8 cellular contexts compared by ENCODE assay signal in the genomic region with DNA sequence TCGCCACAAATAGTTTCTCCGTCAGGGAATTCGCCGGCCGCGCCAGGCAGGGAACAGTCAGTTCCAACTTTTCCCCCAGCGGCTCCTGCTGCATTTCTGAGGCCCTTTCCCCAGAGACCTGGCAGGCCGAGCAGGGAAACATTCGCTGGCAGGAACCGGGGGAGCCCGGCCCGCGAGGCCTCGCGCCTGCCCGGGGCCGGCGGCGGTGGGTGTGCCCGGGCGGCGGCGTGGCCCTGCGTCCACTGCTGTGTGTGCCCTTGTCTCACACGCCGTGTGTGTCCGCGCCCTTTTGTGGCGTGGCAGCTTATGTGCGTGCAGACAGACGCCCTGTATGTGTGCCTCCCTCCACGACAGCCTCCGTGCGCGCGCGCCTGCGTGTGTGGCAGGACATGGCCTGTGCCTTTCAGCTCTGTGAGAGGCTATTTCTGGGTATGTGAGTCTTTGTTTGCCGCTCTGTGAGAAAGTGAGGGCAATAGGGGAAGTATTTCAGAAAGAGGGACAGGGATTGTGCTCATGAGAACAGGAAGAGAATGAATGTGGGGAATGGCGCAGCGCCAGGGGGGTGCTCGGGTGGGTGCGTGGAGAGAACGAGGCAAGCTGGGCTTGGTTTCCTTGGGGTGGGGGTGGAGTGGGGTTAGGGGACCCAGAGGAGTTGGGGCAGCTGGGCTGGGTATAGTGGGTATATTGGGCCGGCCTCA. TPM values are rescaled to one million over a fixed set of nuclear protein-coding genes. Genes with fewer than 3 reads are reported as not detected.
A peak's percentile ranks its signal among the peaks of the same experiment; 100 is the strongest.
DNase-seq lines count a peak whose midpoint lies in the region; ATAC-seq and TF ChIP-seq lines count a peak whose summit lies in the region.

No MANE protein-coding gene starts in this region.

- no peaks in the 10 kb centered on the region for H3K36me3 ChIP-seq in ES-I3 (ENCODE audit: insufficient read depth, low read length)
- no peaks in the 10 kb centered on the region for H3K36me3 ChIP-seq in left ventricle myocardium inferior
- H3K36me3 ChIP-seq in parathyroid adenoma (ENCODE audit: control insufficient read depth, insufficient read depth, low read length), result no peaks in the 10 kb centered on the region

- H3K79me2 ChIP-seq in parathyroid adenoma, result no peaks in the 10 kb centered on the region

- ATAC-seq in GM19452 (IDR thresholded peaks at IDR 0.05; ENCODE audit: unreplicated experiment), result no peak

- H3K9me3 ChIP-seq in ES-I3 (ENCODE audit: control insufficient read depth, insufficient read depth, low read length) (no peaks in the 10 kb centered on the region; the same call in 1 of the 2 replicates), left ventricle myocardium inferior (replicated peaks) (no peaks in the 10 kb centered on the region), parathyroid adenoma (ENCODE audit: control insufficient read depth, low read length) (no peaks in the 10 kb centered on the region)

- H3K9ac ChIP-seq in ES-I3 (ENCODE audit: low read depth, low read length) (peak overlapping the region; percentile 56; the same call in 1 of the 2 replicates), parathyroid adenoma (no peak overlapping the region)

- peak overlapping the region; percentile 99 for H3K27ac ChIP-seq in left ventricle myocardium inferior (replicated peaks)
- H3K27ac ChIP-seq in parathyroid adenoma, result peak overlapping the region; percentile 89

- H3K4me1 ChIP-seq in ES-I3 (ENCODE audit: insufficient read depth, low read length), result peaks cover 13% of the 10 kb centered on the region
- H3K4me1 ChIP-seq in left ventricle myocardium inferior, result peaks cover 93% of the 10 kb centered on the region
- peaks cover 35% of the 10 kb centered on the region for H3K4me1 ChIP-seq in parathyroid adenoma

- peaks cover 34% of the 10 kb centered on the region for H3K27me3 ChIP-seq in left ventricle myocardium inferior (ENCODE audit: low read depth)
- H3K27me3 ChIP-seq in parathyroid adenoma (ENCODE audit: control insufficient read depth, insufficient read depth, low read length), result no peaks in the 10 kb centered on the region

- H3K4me3 ChIP-seq in left ventricle myocardium inferior (peak overlapping the region; percentile 84), parathyroid adenoma (ENCODE audit: low read depth, low read length) (peak overlapping the region; percentile 74)

- TF ChIP-seq CTCF in left ventricle myocardium inferior (IDR thresholded peaks at IDR 0.05; ENCODE audit: borderline replicate concordance) (no peak), parathyroid adenoma (IDR thresholded peaks at IDR 0.05) (no peak)

- H3K4me2 ChIP-seq in parathyroid adenoma (ENCODE audit: low read length), result peak overlapping the region; percentile 95

- DNase-seq in NCI-H460 (ENCODE audit: extremely low read depth, low read depth) (peak; percentile 30), amniotic stem cell (lab: John Stamatoyannopoulos, UW) (peak; percentile 27), left ventricle myocardium inferior (peak; percentile 72), mesenteric fat pad (ENCODE audit: low spot score) (no peak), ecto neural progenitor cell (ENCODE audit: low spot score) (no peak)

- intact Hi-C loops in left ventricle myocardium inferior (cut with micrococcal nuclease), result no loop called here

- peak overlapping the region; percentile 90 for H2AFZ ChIP-seq in parathyroid adenoma

RNA-seq across cellular contexts. Expression of a gene that starts 0.7 kb away (rescaled TPM):
- 39.0 and 43.5 TPM in 2 replicates for total RNA-seq in NCI-H460 (2014; rRNA removed; shearing (Covaris generic))
- polyA plus RNA-seq in NCI-H460 (2014; cell fraction: nucleus; rRNA removed), result 146 and 166 TPM in 2 replicates
- total RNA-seq in left ventricle myocardium inferior, result 104 TPM
- 36.5 TPM for total RNA-seq in mesenteric fat pad

RNA-seq across cellular contexts. Expression of a gene that starts 16.9 kb away (rescaled TPM):
- 33.3 and 33.7 TPM in 2 replicates for total RNA-seq in NCI-H460 (2014; rRNA removed; shearing (Covaris generic))
- 71.4 and 79.1 TPM in 2 replicates for polyA plus RNA-seq in NCI-H460 (2014; cell fraction: nucleus; rRNA removed)
- 17.3 TPM for total RNA-seq in left ventricle myocardium inferior
- 42.1 TPM for total RNA-seq in mesenteric fat pad

RNA-seq across cellular contexts. Expression of a gene that starts 22.2 kb away (rescaled TPM):
- 70.0 and 73.6 TPM in 2 replicates for total RNA-seq in NCI-H460 (2014; rRNA removed; shearing (Covaris generic))
- polyA plus RNA-seq in NCI-H460 (2014; cell fraction: nucleus; rRNA removed), result 53.1 and 67.7 TPM in 2 replicates
- total RNA-seq in left ventricle myocardium inferior (30.5 TPM), mesenteric fat pad (38.1 TPM)

RNA-seq across cellular contexts. Expression of a gene that starts 38.9 kb away (rescaled TPM):
- total RNA-seq in NCI-H460 (2014; rRNA removed; shearing (Covaris generic)), result not detected in 2 replicates
- not detected in 2 replicates for polyA plus RNA-seq in NCI-H460 (2014; cell fraction: nucleus; rRNA removed)
- total RNA-seq in left ventricle myocardium inferior (not detected), mesenteric fat pad (not detected)

Comparison
In these comparisons a context has a peak if more than half of its experiments do, and no peak if none do; other contexts are left out.
1. DNase-seq: peak in NCI-H460 (single experiment), amniotic stem cell (single experiment) and left ventricle myocardium inferior (single experiment); none in mesenteric fat pad (single experiment) and ecto neural progenitor cell (single experiment).